Comparison of ENCODE assay signal across 8 cellular contexts in genomic region chr9:8733096-8733954, GRCh38.
DNase-seq lines count a peak whose midpoint lies in the region; ATAC-seq and TF ChIP-seq lines count a peak whose summit lies in the region.

No MANE protein-coding gene starts in this region.

- H3K27ac Mint-ChIP-seq in natural killer cell treated with Interleukin-12 subunit alpha and Interleukin-12 subunit beta and Interleukin-15 and Interleukin-18, amount 100 ng/mL, for 72 hours: no peak overlapping the region

- H3K9ac ChIP-seq in trophoblast cell (ENCODE audit: low read length): no peak overlapping the region

- DNase-seq in DMS79 treated with DMSO at 0.1 percent for 48 hours (lab: John Stamatoyannopoulos, UW) (peak; percentile 94), NCI-H82 (lab: John Stamatoyannopoulos, UW) (peak; percentile 49), foreskin fibroblast (peak in 1 of 2 donors; percentile 60), trophoblast cell (no peak), NCI-H1436 (lab: John Stamatoyannopoulos, UW) (no peak)
- no peak for DNase-seq in activated effector memory CD4-positive, alpha-beta T cell treated with Interleukin-2 at 50 U/mL for 16 hours
- DNase-seq in natural killer cell treated with Interleukin-12 subunit alpha and Interleukin-12 subunit beta and Interleukin-15 and Interleukin-18, amount 100 ng/mL, for 72 hours (ENCODE audit: low spot score): no peak
- no peak for DNase-seq in stimulated activated CD4-positive, alpha-beta T cell treated with anti-CD3 and anti-CD28 coated beads, Interleukin-4, amount 100 ng/mL, for 1 hour

- no peak overlapping the region for H3K18ac ChIP-seq in trophoblast cell (ENCODE audit: low read length)

- H4K12ac ChIP-seq in trophoblast cell (ENCODE audit: low read depth, low read length): no peak overlapping the region

- H3K79me2 ChIP-seq in trophoblast cell (ENCODE audit: control insufficient read depth, insufficient read depth, low read length, poor library complexity): peaks cover 1% of the 10 kb centered on the region

- peaks cover 4% of the 10 kb centered on the region for H3K9me3 Mint-ChIP-seq in natural killer cell treated with Interleukin-12 subunit alpha and Interleukin-12 subunit beta and Interleukin-15 and Interleukin-18, amount 100 ng/mL, for 72 hours

- ATAC-seq in natural killer cell treated with Interleukin-12 subunit alpha and Interleukin-12 subunit beta and Interleukin-15 and Interleukin-18, amount 100 ng/mL, for 72 hours: no peak

- no peak overlapping the region for H3K4me3 Mint-ChIP-seq in natural killer cell treated with Interleukin-12 subunit alpha and Interleukin-12 subunit beta and Interleukin-15 and Interleukin-18, amount 100 ng/mL, for 72 hours

- no peaks in the 10 kb centered on the region for H3K27me3 ChIP-seq in trophoblast cell (ENCODE audit: insufficient read depth, low read length)

- H3K4me2 ChIP-seq in trophoblast cell (ENCODE audit: low read length): no peak overlapping the region

- no CpG with 5 or more reads among the region's 17 CpGs for WGBS in trophoblast cell (ENCODE audit: extremely low coverage, insufficient coverage, insufficient read length)

- no peaks in the 10 kb centered on the region for H3K36me3 ChIP-seq in trophoblast cell (ENCODE audit: control insufficient read depth in 1 of 2, insufficient read depth in 2 of 2, low read length in 2 of 2)

- H3K4me3 ChIP-seq in foreskin fibroblast (ENCODE audit: low read depth in 1 of 2, low read length in 2 of 2) (peak overlapping the region; percentile 1 to 16), trophoblast cell (ENCODE audit: low read depth, low read length) (no peak overlapping the region)

- TF ChIP-seq CTCF in foreskin fibroblast (IDR thresholded peaks at IDR 0.05; ENCODE audit: low read depth, low read length): no peak

- H3K4me1 ChIP-seq in trophoblast cell (ENCODE audit: control insufficient read depth in 1 of 2, insufficient read depth in 2 of 2, low read length in 2 of 2): peaks cover 10 to 12% of the 10 kb centered on the region in 2 experiments

- H2BK5ac ChIP-seq in trophoblast cell (ENCODE audit: low read depth, low read length, poor library complexity): no peak overlapping the region

- peak overlapping the region; percentile 67 for H2BK120ac ChIP-seq in trophoblast cell (ENCODE audit: insufficient read depth, low read length, poor library complexity)

- no peak overlapping the region for H2AK5ac ChIP-seq in trophoblast cell (ENCODE audit: low read length)

- H3K4ac ChIP-seq in trophoblast cell (ENCODE audit: low read depth, low read length): no peak overlapping the region

- peak overlapping the region; percentile 0 for H3K27ac ChIP-seq in trophoblast cell (ENCODE audit: low read depth, low read length)

- H3K23ac ChIP-seq in trophoblast cell (ENCODE audit: low read length): no peak overlapping the region

- no peaks in the 10 kb centered on the region for H3K4me1 Mint-ChIP-seq in natural killer cell treated with Interleukin-12 subunit alpha and Interleukin-12 subunit beta and Interleukin-15 and Interleukin-18, amount 100 ng/mL, for 72 hours (ENCODE audit: low read depth in 2 of 2)

- H4K8ac ChIP-seq in trophoblast cell (ENCODE audit: low read depth, low read length): no peak overlapping the region

- peaks cover 7% of the 10 kb centered on the region for H3K79me1 ChIP-seq in trophoblast cell (ENCODE audit: low read length)

- peak overlapping the region; percentile 9 for H2AFZ ChIP-seq in trophoblast cell (ENCODE audit: insufficient read depth, low read length, poor library complexity)

- peak overlapping the region; percentile 41 for H4K91ac ChIP-seq in trophoblast cell (ENCODE audit: low read depth, low read length)

- no peaks in the 10 kb centered on the region for H3K36me3 Mint-ChIP-seq in natural killer cell treated with Interleukin-12 subunit alpha and Interleukin-12 subunit beta and Interleukin-15 and Interleukin-18, amount 100 ng/mL, for 72 hours

- peak overlapping the region; percentile 55 for H2BK12ac ChIP-seq in trophoblast cell (ENCODE audit: low read length)

- H3K14ac ChIP-seq in trophoblast cell (ENCODE audit: low read length): no peak overlapping the region

- H3K9me3 ChIP-seq in trophoblast cell (ENCODE audit: insufficient read depth, low read depth, low read length): no peaks in the 10 kb centered on the region

- H3K27me3 Mint-ChIP-seq in natural killer cell treated with Interleukin-12 subunit alpha and Interleukin-12 subunit beta and Interleukin-15 and Interleukin-18, amount 100 ng/mL, for 72 hours: peaks cover 6 to 10% of the 10 kb centered on the region in 2 donors

Comparison
In these comparisons a context has a peak if more than half of its experiments do, and no peak if none do; other contexts are left out.
1. DNase-seq: peak in DMS79 treated with DMSO at 0.1 percent for 48 hours (single experiment) and NCI-H82 (single experiment); none in trophoblast cell (0 of 2), activated effector memory CD4-positive, alpha-beta T cell treated with Interleukin-2 at 50 U/mL for 16 hours (single experiment), natural killer cell treated with Interleukin-12 subunit alpha and Interleukin-12 subunit beta and Interleukin-15 and Interleukin-18, amount 100 ng/mL, for 72 hours (single experiment), stimulated activated CD4-positive, alpha-beta T cell treated with anti-CD3 and anti-CD28 coated beads, Interleukin-4, amount 100 ng/mL, for 1 hour (single experiment) and NCI-H1436 (single experiment).